In the genomic region with DNA sequence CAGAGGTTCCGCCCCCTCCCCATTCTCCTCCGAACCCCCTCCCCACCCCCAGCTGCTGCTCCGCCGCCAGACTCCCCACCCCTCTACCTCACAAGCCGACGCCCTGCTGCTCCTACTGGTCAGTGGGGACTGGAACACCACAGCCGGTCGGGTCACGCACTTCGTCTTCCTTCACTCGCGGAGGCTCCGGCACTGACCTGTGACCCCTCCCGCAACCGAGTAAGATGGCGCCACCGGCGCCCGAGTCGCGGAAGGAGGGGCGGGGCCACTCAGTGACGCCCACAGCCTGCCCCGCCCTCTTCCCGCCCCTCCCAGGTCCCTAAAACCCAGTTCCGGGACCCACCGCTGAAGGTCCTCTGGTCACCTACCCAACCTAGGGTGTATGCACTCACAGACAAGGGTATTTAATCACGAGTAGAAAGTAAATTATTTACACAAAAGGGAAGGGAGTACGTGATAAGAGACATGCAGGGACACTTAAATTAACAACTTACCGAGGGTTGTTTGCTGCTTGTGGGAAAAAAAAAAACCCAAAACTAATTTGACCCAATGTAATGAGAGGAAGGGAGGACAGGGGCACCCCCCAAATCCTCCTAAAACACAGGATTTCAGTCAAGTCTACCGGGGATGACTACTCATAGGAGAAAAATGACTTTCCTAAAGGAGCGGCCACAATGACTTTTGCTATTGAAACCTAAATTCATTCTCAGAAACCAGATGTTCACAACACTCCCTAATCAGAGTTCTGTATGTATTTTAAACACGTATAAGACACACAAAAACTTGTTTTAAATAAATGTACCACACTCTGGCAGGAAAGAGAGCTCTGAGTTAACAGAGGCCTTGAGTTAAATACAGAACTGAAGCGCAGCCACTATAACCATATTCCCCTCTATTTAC, we compare ENCODE assay signal across 8 cellular contexts. TPM values are rescaled to one million over a fixed set of nuclear protein-coding genes. Genes with fewer than 3 reads are reported as not detected.
DNase-seq lines count a peak whose midpoint lies in the region; ATAC-seq and TF ChIP-seq lines count a peak whose summit lies in the region.

TSS of gene RIT1 (minus strand) at position 194 of the 900 bp plus-strand sequence. CDS start 588 bp downstream, outside the sequence.

- H3F3A ChIP-seq in GM23338 (replicated peaks; ENCODE audit: low read depth) (peaks cover 43% of the 10 kb centered on the region), neural progenitor cell (ENCODE audit: low read depth) (peaks cover 59% of the 10 kb centered on the region)

- H3K4me3 Mint-ChIP-seq in GM23338 (peak within 1 kb of the TSS; percentile 88), neural progenitor cell (peak within 1 kb of the TSS; percentile 95)

- peak; percentile 94 for ATAC-seq in GM23338

- peaks cover 5% of the 10 kb centered on the region; the same call in 1 of the 2 replicates for H3K4me1 ChIP-seq in GM23338 (ENCODE audit: insufficient read depth)
- no peaks in the 10 kb centered on the region for H3K4me1 ChIP-seq in neural progenitor cell

- H3K9me3 Mint-ChIP-seq in GM23338 (no peaks in the 10 kb centered on the region), neural progenitor cell (no peaks in the 10 kb centered on the region)

- H3K79me2 ChIP-seq in GM23338 (replicated peaks; ENCODE audit: insufficient read depth) (peaks cover 20% of the 10 kb centered on the region), neural progenitor cell (ENCODE audit: low read depth) (peaks cover 28% of the 10 kb centered on the region)

- no peaks in the 10 kb centered on the region for H3K9me3 ChIP-seq in neural progenitor cell (ENCODE audit: low read depth)

- H3K27ac Mint-ChIP-seq in GM23338 (peak within 1 kb of the TSS; percentile 91), neural progenitor cell (peak within 1 kb of the TSS; percentile 81)

- peaks cover 6% of the 10 kb centered on the region for H3K27me3 Mint-ChIP-seq in GM23338 (ENCODE audit: insufficient read depth, low read depth, poor library complexity)
- H3K27me3 Mint-ChIP-seq in neural progenitor cell (ENCODE audit: insufficient read depth, low read depth): peaks cover 4% of the 10 kb centered on the region

- H3K36me3 ChIP-seq in GM23338 (ENCODE audit: insufficient read depth) (peaks cover 37% of the 10 kb centered on the region), neural progenitor cell (peaks cover 10% of the 10 kb centered on the region)

- peak within 1 kb of the TSS; percentile 91 for H3K4me2 ChIP-seq in GM23338
- peak within 1 kb of the TSS; percentile 84 for H3K4me2 ChIP-seq in neural progenitor cell

- H4K20me1 ChIP-seq in GM23338 (replicated peaks; ENCODE audit: insufficient read depth) (peaks cover 23% of the 10 kb centered on the region), neural progenitor cell (ENCODE audit: low read depth) (no peaks in the 10 kb centered on the region)

- H3K36me3 Mint-ChIP-seq in GM23338 (ENCODE audit: low read depth): peaks cover 68% of the 10 kb centered on the region
- peaks cover 21% of the 10 kb centered on the region for H3K36me3 Mint-ChIP-seq in neural progenitor cell

- H3K27ac ChIP-seq in GM23338 (ENCODE audit: low read depth) (peak within 1 kb of the TSS; percentile 92), neural progenitor cell (peak within 1 kb of the TSS; percentile 51)

- peak within 1 kb of the TSS; percentile 39 for H3K9ac ChIP-seq in neural progenitor cell

- H3K4me3 ChIP-seq in GM23338 (peak within 1 kb of the TSS; percentile 83), LNCaP clone FGC (ENCODE audit: low read depth, low read length) (peak within 1 kb of the TSS; percentile 80), neural progenitor cell (peak within 1 kb of the TSS; percentile 87)

- no peaks in the 10 kb centered on the region for H3K9me2 ChIP-seq in GM23338 (ENCODE audit: insufficient read depth)

- TF ChIP-seq CTCF in GM23338 (conservative IDR thresholded peaks at IDR 0.05; ENCODE audit: low read depth in 2 of 2) (no peak), LNCaP clone FGC (IDR thresholded peaks at IDR 0.05; ENCODE audit: control insufficient read depth, extremely low read depth, insufficient read depth) (0 out of 2 replicates have a peak, but pooled peaks have one; percentile 10), neural progenitor cell (IDR thresholded peaks at IDR 0.05) (peak; percentile 3)

- H3K4me1 Mint-ChIP-seq in GM23338 (peaks cover 13% of the 10 kb centered on the region; the same call in 2 of the 3 replicates), neural progenitor cell (peaks cover 17% of the 10 kb centered on the region)

- H3K27me3 ChIP-seq in GM23338 (ENCODE audit: insufficient read depth) (no peaks in the 10 kb centered on the region), neural progenitor cell (no peaks in the 10 kb centered on the region)

- DNase-seq in ELF-1 (ENCODE audit: low read depth, low spot score) (peak; percentile 93), GM23338 (ENCODE audit: low spot score) (peak; percentile 94), LNCaP clone FGC (ENCODE audit: low read depth) (peak; percentile 46), SK-N-DZ (ENCODE audit: low spot score) (peak; percentile 85), foreskin melanocyte (peak; percentile 57), neural progenitor cell (ENCODE audit: low spot score) (peak; percentile 95), stromal cell of bone marrow (ENCODE audit: low read depth) (peak; percentile 62)
- DNase-seq in activated naive CD4-positive, alpha-beta T cell (lab: John Stamatoyannopoulos, UW): peak; percentile 44 to 77 (median 62)

- H2AFZ ChIP-seq in GM23338: 0 out of 2 replicates have a peak within 1 kb of the TSS, but pooled peaks have one; percentile 60
- peak within 1 kb of the TSS; percentile 66 for H2AFZ ChIP-seq in neural progenitor cell (replicated peaks)

TF ChIP-seq in GM23338, 12 proteins besides CTCF, POLR2A, EP300 and RAD21 (continues in another document):
- TF ChIP-seq CREB1 (CRISPR knock-in tag; IDR thresholded peaks at IDR 0.05; ENCODE audit: low read depth) (peak; percentile 77), POLR2AphosphoS5 (IDR thresholded peaks at IDR 0.05; ENCODE audit: low read depth) (peak; percentile 81)
- TF ChIP-seq, protein P1, sequence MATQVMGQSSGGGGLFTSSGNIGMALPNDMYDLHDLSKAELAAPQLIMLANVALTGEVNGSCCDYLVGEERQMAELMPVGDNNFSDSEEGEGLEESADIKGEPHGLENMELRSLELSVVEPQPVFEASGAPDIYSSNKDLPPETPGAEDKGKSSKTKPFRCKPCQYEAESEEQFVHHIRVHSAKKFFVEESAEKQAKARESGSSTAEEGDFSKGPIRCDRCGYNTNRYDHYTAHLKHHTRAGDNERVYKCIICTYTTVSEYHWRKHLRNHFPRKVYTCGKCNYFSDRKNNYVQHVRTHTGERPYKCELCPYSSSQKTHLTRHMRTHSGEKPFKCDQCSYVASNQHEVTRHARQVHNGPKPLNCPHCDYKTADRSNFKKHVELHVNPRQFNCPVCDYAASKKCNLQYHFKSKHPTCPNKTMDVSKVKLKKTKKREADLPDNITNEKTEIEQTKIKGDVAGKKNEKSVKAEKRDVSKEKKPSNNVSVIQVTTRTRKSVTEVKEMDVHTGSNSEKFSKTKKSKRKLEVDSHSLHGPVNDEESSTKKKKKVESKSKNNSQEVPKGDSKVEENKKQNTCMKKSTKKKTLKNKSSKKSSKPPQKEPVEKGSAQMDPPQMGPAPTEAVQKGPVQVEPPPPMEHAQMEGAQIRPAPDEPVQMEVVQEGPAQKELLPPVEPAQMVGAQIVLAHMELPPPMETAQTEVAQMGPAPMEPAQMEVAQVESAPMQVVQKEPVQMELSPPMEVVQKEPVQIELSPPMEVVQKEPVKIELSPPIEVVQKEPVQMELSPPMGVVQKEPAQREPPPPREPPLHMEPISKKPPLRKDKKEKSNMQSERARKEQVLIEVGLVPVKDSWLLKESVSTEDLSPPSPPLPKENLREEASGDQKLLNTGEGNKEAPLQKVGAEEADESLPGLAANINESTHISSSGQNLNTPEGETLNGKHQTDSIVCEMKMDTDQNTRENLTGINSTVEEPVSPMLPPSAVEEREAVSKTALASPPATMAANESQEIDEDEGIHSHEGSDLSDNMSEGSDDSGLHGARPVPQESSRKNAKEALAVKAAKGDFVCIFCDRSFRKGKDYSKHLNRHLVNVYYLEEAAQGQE (IDR thresholded peaks at IDR 0.05; ENCODE audit: unreplicated experiment): no peak

RNA-seq across cellular contexts. Expression of gene RIT1, which starts in this region (rescaled TPM):
- total RNA-seq in GM23338 (2014; rRNA removed; shearing (Covaris generic)): 15.8 and 24.4 TPM in 2 replicates
- polyA plus RNA-seq in GM23338 (2016; fragmentation: Nextera tagmentation; extraction: Ambion mirVana): 19.3 and 21.5 TPM in 2 replicates
- polyA plus RNA-seq in SK-N-DZ (2014; cell fraction: cytosol; rRNA removed): 17.5 and 27.2 TPM in 2 replicates
- 15.0 and 20.5 TPM in 2 replicates for polyA plus RNA-seq in SK-N-DZ (2014; cell fraction: nucleus; rRNA removed)
- 41.5 and 51.3 TPM in 2 replicates for total RNA-seq in neural progenitor cell (ENCODE audit: low replicate concordance)

Comparison
In these comparisons a context has a peak if more than half of its experiments do, and no peak if none do; other contexts are left out.
1. Peak in every context shown above with its lines: DNase-seq, ATAC-seq, H3K4me3 ChIP-seq and H3K27ac ChIP-seq.
2. CTCF ChIP-seq: peak in LNCaP clone FGC (single experiment) and neural progenitor cell (single experiment); none in GM23338 (0 of 2).